In the genomic region with DNA sequence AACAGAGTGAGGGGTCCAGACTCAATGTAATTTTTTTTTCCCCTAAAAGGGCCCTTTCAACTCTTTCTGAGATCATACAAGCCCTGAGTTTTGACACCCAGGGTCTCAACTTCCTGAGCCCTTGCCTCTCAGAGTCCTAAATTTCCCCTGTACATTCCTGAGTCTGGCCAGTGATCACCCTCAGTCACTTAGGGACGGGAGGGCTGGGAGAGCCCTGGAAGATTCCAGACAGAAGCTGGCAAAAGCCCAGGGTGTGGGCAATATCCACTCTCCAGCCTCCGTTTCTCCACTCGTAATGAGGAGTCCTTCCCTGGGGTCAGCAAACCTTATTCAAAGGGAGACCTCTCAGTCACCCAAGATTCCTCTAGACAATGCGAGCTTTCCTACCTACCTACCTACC, we compare ENCODE assay signal across 3 cellular contexts.
TF ChIP-seq lines count a peak whose summit lies in the region.

No MANE protein-coding gene starts in this region.

TF ChIP-seq in A549, 52 proteins besides CTCF, POLR2A, EP300 and RAD21:
- TF ChIP-seq ZFP36 (IDR thresholded peaks at IDR 0.05; ENCODE audit: borderline replicate concordance, partially characterized antibody), result no peak
- TF ChIP-seq, protein P1, sequence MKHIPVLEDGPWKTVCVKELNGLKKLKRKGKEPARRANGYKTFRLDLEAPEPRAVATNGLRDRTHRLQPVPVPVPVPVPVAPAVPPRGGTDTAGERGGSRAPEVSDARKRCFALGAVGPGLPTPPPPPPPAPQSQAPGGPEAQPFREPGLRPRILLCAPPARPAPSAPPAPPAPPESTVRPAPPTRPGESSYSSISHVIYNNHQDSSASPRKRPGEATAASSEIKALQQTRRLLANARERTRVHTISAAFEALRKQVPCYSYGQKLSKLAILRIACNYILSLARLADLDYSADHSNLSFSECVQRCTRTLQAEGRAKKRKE (CRISPR knock-in tag; IDR thresholded peaks at IDR 0.05; ENCODE audit: low read depth), result no peak
- no peak for TF ChIP-seq NPAS2 (CRISPR knock-in tag; IDR thresholded peaks at IDR 0.05; ENCODE audit: borderline replicate concordance)
- TF ChIP-seq EHMT2 (IDR thresholded peaks at IDR 0.05; ENCODE audit: low read depth), result no peak
- no peak for TF ChIP-seq GATA3 (IDR thresholded peaks at IDR 0.05; ENCODE audit: borderline replicate concordance)
- TF ChIP-seq, protein P2, sequence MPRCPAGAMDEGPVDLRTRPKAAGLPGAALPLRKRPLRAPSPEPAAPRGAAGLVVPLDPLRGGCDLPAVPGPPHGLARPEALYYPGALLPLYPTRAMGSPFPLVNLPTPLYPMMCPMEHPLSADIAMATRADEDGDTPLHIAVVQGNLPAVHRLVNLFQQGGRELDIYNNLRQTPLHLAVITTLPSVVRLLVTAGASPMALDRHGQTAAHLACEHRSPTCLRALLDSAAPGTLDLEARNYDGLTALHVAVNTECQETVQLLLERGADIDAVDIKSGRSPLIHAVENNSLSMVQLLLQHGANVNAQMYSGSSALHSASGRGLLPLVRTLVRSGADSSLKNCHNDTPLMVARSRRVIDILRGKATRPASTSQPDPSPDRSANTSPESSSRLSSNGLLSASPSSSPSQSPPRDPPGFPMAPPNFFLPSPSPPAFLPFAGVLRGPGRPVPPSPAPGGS (IDR thresholded peaks at IDR 0.05), result no peak
- no peak for TF ChIP-seq ZSCAN20 (CRISPR knock-in tag; IDR thresholded peaks at IDR 0.05)
- no peak for TF ChIP-seq HEYL (CRISPR knock-in tag; IDR thresholded peaks at IDR 0.05)
- TF ChIP-seq CHD4 (IDR thresholded peaks at IDR 0.05; ENCODE audit: borderline replicate concordance), result no peak
- no peak for TF ChIP-seq RCOR1 (IDR thresholded peaks at IDR 0.05; ENCODE audit: low read depth, low read length)
- no peak for TF ChIP-seq PHF8 (IDR thresholded peaks at IDR 0.05; ENCODE audit: borderline replicate concordance, low read depth)
- no peak for TF ChIP-seq MAFK (IDR thresholded peaks at IDR 0.05; ENCODE audit: partially characterized antibody)
- no peak for TF ChIP-seq ESRRA (IDR thresholded peaks at IDR 0.05; ENCODE audit: borderline replicate concordance, low read length)
- TF ChIP-seq ZC3H11A (IDR thresholded peaks at IDR 0.05), result no peak
- TF ChIP-seq RARB (CRISPR knock-in tag; IDR thresholded peaks at IDR 0.05), result no peak
- TF ChIP-seq HOXA7 (CRISPR knock-in tag; IDR thresholded peaks at IDR 0.05), result no peak
- no peak for TF ChIP-seq JUN (IDR thresholded peaks at IDR 0.05)
- TF ChIP-seq SMC3 (IDR thresholded peaks at IDR 0.05), result no peak
- TF ChIP-seq, protein P3, sequence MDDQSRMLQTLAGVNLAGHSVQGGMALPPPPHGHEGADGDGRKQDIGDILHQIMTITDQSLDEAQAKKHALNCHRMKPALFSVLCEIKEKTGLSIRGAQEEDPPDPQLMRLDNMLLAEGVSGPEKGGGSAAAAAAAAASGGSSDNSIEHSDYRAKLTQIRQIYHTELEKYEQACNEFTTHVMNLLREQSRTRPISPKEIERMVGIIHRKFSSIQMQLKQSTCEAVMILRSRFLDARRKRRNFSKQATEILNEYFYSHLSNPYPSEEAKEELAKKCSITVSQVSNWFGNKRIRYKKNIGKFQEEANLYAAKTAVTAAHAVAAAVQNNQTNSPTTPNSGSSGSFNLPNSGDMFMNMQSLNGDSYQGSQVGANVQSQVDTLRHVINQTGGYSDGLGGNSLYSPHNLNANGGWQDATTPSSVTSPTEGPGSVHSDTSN (IDR thresholded peaks at IDR 0.05), result no peak
- TF ChIP-seq, protein P4, sequence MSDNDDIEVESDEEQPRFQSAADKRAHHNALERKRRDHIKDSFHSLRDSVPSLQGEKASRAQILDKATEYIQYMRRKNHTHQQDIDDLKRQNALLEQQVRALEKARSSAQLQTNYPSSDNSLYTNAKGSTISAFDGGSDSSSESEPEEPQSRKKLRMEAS (IDR thresholded peaks at IDR 0.05), result no peak

TF ChIP-seq in IMR-90, 13 proteins besides CTCF, POLR2A, EP300 and RAD21:
- TF ChIP-seq FOS (IDR thresholded peaks at IDR 0.05; ENCODE audit: low read depth, low read length) (no peak), MXI1 (IDR thresholded peaks at IDR 0.05; ENCODE audit: borderline replicate concordance, low read depth, low read length) (no peak), MAFK (IDR thresholded peaks at IDR 0.05; ENCODE audit: low read depth, low read length) (no peak), CEBPB (IDR thresholded peaks at IDR 0.05; ENCODE audit: low read depth, low read length) (no peak), BHLHE40 (IDR thresholded peaks at IDR 0.05; ENCODE audit: low read depth, low read length) (no peak), CHD1 (IDR thresholded peaks at IDR 0.05; ENCODE audit: low read depth, low read length) (no peak)
- TF ChIP-seq, protein P5, sequence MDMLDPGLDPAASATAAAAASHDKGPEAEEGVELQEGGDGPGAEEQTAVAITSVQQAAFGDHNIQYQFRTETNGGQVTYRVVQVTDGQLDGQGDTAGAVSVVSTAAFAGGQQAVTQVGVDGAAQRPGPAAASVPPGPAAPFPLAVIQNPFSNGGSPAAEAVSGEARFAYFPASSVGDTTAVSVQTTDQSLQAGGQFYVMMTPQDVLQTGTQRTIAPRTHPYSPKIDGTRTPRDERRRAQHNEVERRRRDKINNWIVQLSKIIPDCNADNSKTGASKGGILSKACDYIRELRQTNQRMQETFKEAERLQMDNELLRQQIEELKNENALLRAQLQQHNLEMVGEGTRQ (IDR thresholded peaks at IDR 0.05; ENCODE audit: low read depth, low read length), result no peak

TF ChIP-seq in H1, 55 proteins besides CTCF, POLR2A, EP300 and RAD21:
- TF ChIP-seq TCF12 (IDR thresholded peaks at IDR 0.05; ENCODE audit: low read depth, low read length), result no peak
- TF ChIP-seq POLR2AphosphoS5 (IDR thresholded peaks at IDR 0.05; ENCODE audit: low read depth, low read length), result no peak
- no peak for TF ChIP-seq RNF2 (IDR thresholded peaks at IDR 0.05; ENCODE audit: borderline replicate concordance, low read depth, low read length, missing control alignments, poor library complexity, severe bottlenecking)
